ENCODE assay signal across 1 cellular context in genomic region chr10:124544711-124545110, GRCh38.
TF ChIP-seq lines count a peak whose summit lies in the region.

No MANE protein-coding gene starts in this region.

TF ChIP-seq in K562, 482 proteins besides CTCF, POLR2A, EP300 and RAD21 (continued from another document):
- TF ChIP-seq HOMEZ (CRISPR knock-in tag; IDR thresholded peaks at IDR 0.05) (no peak), TFAP4 (CRISPR knock-in tag; IDR thresholded peaks at IDR 0.05; ENCODE audit: borderline replicate concordance) (no peak), TRIM25 (IDR thresholded peaks at IDR 0.05; ENCODE audit: borderline replicate concordance) (no peak), ADNP (tag; IDR thresholded peaks at IDR 0.05) (0 out of 2 replicates have a peak, but pooled peaks have one; percentile 67), KDM1A (IDR thresholded peaks at IDR 0.05) (0 out of 4 replicates have a peak, but pooled peaks of 1 of the 2 experiments have one; percentile 23), NFXL1 (CRISPR knock-in tag; IDR thresholded peaks at IDR 0.05) (no peak)
